23 cellular contexts compared by ENCODE assay signal in genomic region chr1:29592261-29592615, GRCh38.
"Had no signal": no experiment of that assay in that cellular context is flagged by ENCODE, and none has a peak within 500 bp of the region (broad histone marks: within the 10 kb centered on the region; RNA-seq: fewer than 3 reads in every experiment).

No MANE protein-coding gene starts in this region.

- ATAC-seq: effector memory CD8-positive, alpha-beta T cell; gastroesophageal sphincter; left colon; left ventricle myocardium superior; mucosa of descending colon; naive thymus-derived CD8-positive, alpha-beta T cell had no signal

- H3K27ac ChIP-seq: esophagus squamous epithelium, gastroesophageal sphincter, ovary, right atrium auricular region, sigmoid colon, skin epidermis, stomach had no signal

- H3K4me3 ChIP-seq: esophagus squamous epithelium, gastroesophageal sphincter, lung, mucosa of descending colon, ovary, right atrium auricular region, sigmoid colon, skin epidermis, stomach had no signal

- H3K27me3 ChIP-seq: ovary, right atrium auricular region had no signal

- FAIRE-seq: keratinocyte, urothelium cell line had no signal

- H3K4me1 Mint-ChIP-seq: naive thymus-derived CD8-positive, alpha-beta T cell had no signal

- H3K4me3 Mint-ChIP-seq: effector memory CD8-positive, alpha-beta T cell; naive thymus-derived CD8-positive, alpha-beta T cell had no signal

- H3K9me3 ChIP-seq: esophagus squamous epithelium, gastroesophageal sphincter, mucosa of descending colon, ovary, right atrium auricular region, sigmoid colon, stomach had no signal

- H3K4me1 ChIP-seq: esophagus squamous epithelium, gastroesophageal sphincter, right atrium auricular region, sigmoid colon, stomach had no signal

- DNase-seq: effector memory CD8-positive, alpha-beta T cell; esophagus squamous epithelium; foreskin fibroblast; glutamatergic neuron; left colon; left ventricle myocardium superior; mucosa of descending colon; naive thymus-derived CD8-positive, alpha-beta T cell; nucleus accumbens; ovary; sigmoid colon; stimulated activated CD4-positive, alpha-beta T cell treated with anti-CD3 and anti-CD28 coated beads, Interleukin-2, amount 100 ng/mL, for 24 hours; stimulated activated CD4-positive, alpha-beta T cell treated with anti-CD3 and anti-CD28 coated beads, Interleukin-4, amount 100 ng/mL, for 4 hours; stimulated activated naive CD4-positive, alpha-beta T cell; stomach; substantia nigra; trophoblast cell had no signal

- H3K36me3 ChIP-seq: esophagus squamous epithelium, gastroesophageal sphincter, ovary, right atrium auricular region, sigmoid colon, stomach had no signal

- H3K9me3 Mint-ChIP-seq: effector memory CD8-positive, alpha-beta T cell had no signal

- H3K36me3 Mint-ChIP-seq: naive thymus-derived CD8-positive, alpha-beta T cell had no signal

- H3K27ac Mint-ChIP-seq: effector memory CD8-positive, alpha-beta T cell had no signal
